In the genomic region with DNA sequence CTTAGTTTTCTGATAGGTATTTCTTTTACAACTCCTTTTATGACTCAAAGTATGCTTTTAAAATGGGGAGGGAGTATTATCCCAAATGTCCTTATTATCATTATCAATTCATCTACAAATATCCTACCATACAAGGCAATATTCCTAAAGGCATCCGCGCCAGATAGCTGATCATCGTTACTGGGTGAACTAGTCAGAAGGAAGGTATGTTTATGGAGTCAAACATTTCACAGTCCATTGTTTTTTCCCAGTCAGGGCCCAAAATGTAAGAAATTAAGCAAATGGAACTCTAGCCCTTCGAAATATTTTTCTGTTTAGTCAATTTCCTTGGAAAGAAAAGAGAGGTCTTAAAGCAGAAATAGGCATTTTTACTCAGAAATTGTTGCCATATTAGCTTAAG, we compare ENCODE assay signal across 23 cellular contexts.
A peak's percentile ranks its signal among the peaks of the same experiment; 100 is the strongest.
DNase-seq lines count a peak whose midpoint lies in the region; ATAC-seq, FAIRE-seq and TF ChIP-seq lines count a peak whose summit lies in the region.
"Had no signal": no experiment of that assay in that cellular context is flagged by ENCODE, and none has a peak within 500 bp of the region (broad histone marks: within the 10 kb centered on the region; RNA-seq: fewer than 3 reads in every experiment).

No MANE protein-coding gene starts in this region.

- no peak for TF ChIP-seq POLR2A in endothelial cell of umbilical vein (IDR thresholded peaks at IDR 0.05; ENCODE audit: low read depth, low read length)

- H3K9me3 ChIP-seq in RWPE2 (ENCODE audit: severe bottlenecking) (no peaks in the 10 kb centered on the region), endothelial cell of umbilical vein (replicated peaks; ENCODE audit: control insufficient read depth, insufficient read depth, low read length) (no peaks in the 10 kb centered on the region)

- H2AFZ ChIP-seq in endothelial cell of umbilical vein (ENCODE audit: low read depth, low read length) = no peak overlapping the region

- intact Hi-C loops in endothelial cell of umbilical vein (cut with micrococcal nuclease) = no loop called here

- H3K27ac Mint-ChIP-seq in osteocyte (ENCODE audit: unreplicated experiment) = peak overlapping the region; percentile 70
- H3K27ac Mint-ChIP-seq: B cell; CD4-positive, alpha-beta memory T cell; HFFc6 had no signal

- H3K27me3 ChIP-seq in RWPE2 (ENCODE audit: insufficient read depth, poor library complexity, severe bottlenecking) (no peaks in the 10 kb centered on the region), endothelial cell of umbilical vein (ENCODE audit: control insufficient read depth in 2 of 2, insufficient read depth in 2 of 2, low read length in 2 of 2) (no peaks in the 10 kb centered on the region)

- H3K4me1 Mint-ChIP-seq in osteocyte (ENCODE audit: unreplicated experiment) = peaks cover 19% of the 10 kb centered on the region
- H3K4me1 Mint-ChIP-seq: B cell; CD4-positive, alpha-beta memory T cell had no signal

- H3K36me3 ChIP-seq in RWPE2 (ENCODE audit: low read depth) (no peaks in the 10 kb centered on the region), endothelial cell of umbilical vein (ENCODE audit: control insufficient read depth in 2 of 2, extremely low read depth in 1 of 2, insufficient read depth in 2 of 2, low read length in 2 of 2) (no peaks in the 10 kb centered on the region)

- H3K4me3 Mint-ChIP-seq in osteocyte (ENCODE audit: unreplicated experiment) = peak overlapping the region; percentile 17
- H3K4me3 Mint-ChIP-seq: B cell; CD4-positive, alpha-beta memory T cell; HFFc6 had no signal

- peak; percentile 0 for DNase-seq in ELR (ENCODE audit: low read depth)
- DNase-seq in RWPE2 (ENCODE audit: low spot score) = peak; percentile 77
- DNase-seq in endothelial cell of umbilical vein (ENCODE audit: low read depth, low spot score) = peak; percentile 22
- no peak for DNase-seq in osteocyte (ENCODE audit: extremely low spot score, unreplicated experiment)
- DNase-seq in MV-4-11 (lab: John Stamatoyannopoulos, UW) = no peak
- no peak for DNase-seq in RWPE1 (ENCODE audit: low spot score)
- no peak for DNase-seq in NCI-H2029 treated with DMSO at 0.1 percent for 48 hours (lab: John Stamatoyannopoulos, UW)
- DNase-seq: CD4-positive, alpha-beta memory T cell; DMS79 treated with DMSO at 0.1 percent for 48 hours; HFFc6; MM.1S; NCI-H1105 treated with DMSO at 0.1 percent for 48 hours; NCI-H187 treated with DMSO at 0.1 percent for 48 hours; NCI-H2171; NCI-H510A; NCI-H82; RPMI8226 had no signal

- no peaks in the 10 kb centered on the region for H3K9me3 Mint-ChIP-seq in osteocyte (ENCODE audit: unreplicated experiment)

- dilution Hi-C loops in endothelial cell of umbilical vein (cut with MboI; ENCODE audit: extremely low pct_ligation_motif_present, low sequenced_read_pairs) = no loop called here

- BruUV-seq in endothelial cell of umbilical vein (replicated peaks; lab: Mats Ljungman, UMichigan) = no TSS peak

- no peaks in the 10 kb centered on the region for H3K27me3 Mint-ChIP-seq in osteocyte (ENCODE audit: unreplicated experiment)
- H3K27me3 Mint-ChIP-seq: B cell; CD4-positive, alpha-beta memory T cell had no signal

- H3K4me2 ChIP-seq in endothelial cell of umbilical vein (ENCODE audit: insufficient read depth, low read length) = no peak overlapping the region
- H3K4me2 ChIP-seq: KMS-11 had no signal

- TF ChIP-seq CTCF in RWPE2 (IDR thresholded peaks at IDR 0.05; ENCODE audit: poor library complexity, severe bottlenecking) (no peak), endothelial cell of umbilical vein (IDR thresholded peaks at IDR 0.05; ENCODE audit: extremely low read depth in 1 of 2, insufficient read depth in 1 of 2, low read depth in 1 of 2, low read length in 2 of 2) (no peak), osteocyte (IDR thresholded peaks at IDR 0.05) (no peak), RWPE1 (conservative IDR thresholded peaks at IDR 0.05; ENCODE audit: low read depth) (no peak)

- no peaks in the 10 kb centered on the region for H4K20me1 ChIP-seq in endothelial cell of umbilical vein (replicated peaks; ENCODE audit: control insufficient read depth, extremely low read depth, insufficient read depth, low read length)

- no peak for FAIRE-seq in endothelial cell of umbilical vein (lab: Jason Lieb, UNC)
- FAIRE-seq: D721Med, HepG2 had no signal

- H3K27ac ChIP-seq in RWPE2 (ENCODE audit: poor library complexity, severe bottlenecking) = peak overlapping the region; percentile 97
- peak overlapping the region; percentile 7 for H3K27ac ChIP-seq in endothelial cell of umbilical vein (ENCODE audit: insufficient read depth, low read depth, low read length)
- H3K27ac ChIP-seq in RWPE1 = no peak overlapping the region
- H3K27ac ChIP-seq: HL-60, KMS-11 had no signal

- H3K9ac ChIP-seq in endothelial cell of umbilical vein (replicated peaks; ENCODE audit: extremely low read depth, insufficient read depth, low read length) = no peak overlapping the region
- H3K9ac ChIP-seq: KMS-11 had no signal

- H3K4me1 ChIP-seq in RWPE2 (ENCODE audit: insufficient read depth, poor library complexity, severe bottlenecking) (peaks cover 21% of the 10 kb centered on the region), endothelial cell of umbilical vein (ENCODE audit: control insufficient read depth, extremely low read depth, insufficient read depth, low read length) (peaks cover 3% of the 10 kb centered on the region)

- H3K4me3 ChIP-seq in RWPE2 (ENCODE audit: severe bottlenecking) = no peak overlapping the region
- no peak overlapping the region for H3K4me3 ChIP-seq in endothelial cell of umbilical vein (replicated peaks in 1 of 3; ENCODE audit: insufficient read depth in 1 of 3, low read depth in 1 of 3, low read length in 3 of 3)

- H3K9me1 ChIP-seq in endothelial cell of umbilical vein (replicated peaks; ENCODE audit: control insufficient read depth, extremely low read depth, insufficient read depth, low read length) = no peaks in the 10 kb centered on the region

- CTCF ChIA-PET in endothelial cell of umbilical vein (lab: Charles Lee) = no interaction called here
- CTCF ChIA-PET in RWPE1 (lab: Yijun Ruan, JAX) = interaction anchor here (0.5 kb wide), 1 partner anchor 1488 kb away, joined by 9 read pairs; no protein-coding TSS in a partner anchor

- POLR2A ChIA-PET in endothelial cell of umbilical vein (lab: Charles Lee) = interaction anchor here (0.7 kb wide), 1 partner anchor 42 kb away, joined by 3 read pairs; no protein-coding TSS in a partner anchor
- POLR2A ChIA-PET in RWPE1 (lab: Yijun Ruan, JAX; ENCODE audit: low non-redundant PET) = no interaction called here

- H3K79me2 ChIP-seq in endothelial cell of umbilical vein (ENCODE audit: control insufficient read depth, insufficient read depth, low read length) = no peaks in the 10 kb centered on the region

- peak; percentile 95 for ATAC-seq in RWPE2 (ENCODE audit: low read depth)
- no peak for ATAC-seq in GM21619 (IDR thresholded peaks at IDR 0.05; ENCODE audit: unreplicated experiment)
- ATAC-seq: HepG2 had no signal

- no peaks in the 10 kb centered on the region for H3K36me3 Mint-ChIP-seq in osteocyte (ENCODE audit: unreplicated experiment)
- H3K36me3 Mint-ChIP-seq: CD4-positive, alpha-beta memory T cell had no signal

TF ChIP-seq in endothelial cell of umbilical vein, 7 proteins besides CTCF, POLR2A, EP300 and RAD21:
- peak; percentile 22 for TF ChIP-seq FOS (IDR thresholded peaks at IDR 0.05; ENCODE audit: borderline replicate concordance, insufficient read depth, low read length)
- no peak for TF ChIP-seq EZH2 (IDR thresholded peaks at IDR 0.05; ENCODE audit: borderline replicate concordance, low read depth, low read length, severe bottlenecking)
- peak; percentile 62 for TF ChIP-seq GATA2 (IDR thresholded peaks at IDR 0.05; ENCODE audit: insufficient read depth, insufficient read length, low read depth, low read length)
- no peak for TF ChIP-seq JUN (IDR thresholded peaks at IDR 0.05; ENCODE audit: borderline replicate concordance, insufficient read depth, insufficient read length, low read depth)

Comparison
In these comparisons a context has a peak if more than half of its experiments do, and no peak if none do; other contexts are left out.
1. DNase-seq: peak in ELR (single experiment), RWPE2 (single experiment) and endothelial cell of umbilical vein (single experiment); none in osteocyte (single experiment), MV-4-11 (single experiment), RWPE1 (single experiment) and NCI-H2029 treated with DMSO at 0.1 percent for 48 hours (single experiment).